Comparison of ENCODE assay signal across 20 cellular contexts in genomic region chr15:77581896-77582569, GRCh38. TPM values are rescaled to one million over a fixed set of nuclear protein-coding genes. Genes with fewer than 3 reads are reported as not detected.
"Had no signal": no experiment of that assay in that cellular context is flagged by ENCODE, and none has a peak within 500 bp of the region (broad histone marks: within the 10 kb centered on the region; RNA-seq: fewer than 3 reads in every experiment).

No MANE protein-coding gene starts in this region.

- H3K4me3 ChIP-seq: heart right ventricle, left ventricle myocardium inferior, lung, pancreas, psoas muscle, right lobe of liver, spleen, testis had no signal

- ATAC-seq: naive thymus-derived CD8-positive, alpha-beta T cell; stimulated activated naive CD8-positive, alpha-beta T cell treated with anti-CD3 and anti-CD28 coated beads, Interleukin-15, amount 100 ng/mL, for 72 hours had no signal

- H3K9me3 Mint-ChIP-seq: naive thymus-derived CD8-positive, alpha-beta T cell; stimulated activated naive B cell treated with anti-CD40 and anti-IgM and Interleukin-4, amounts not matched to agents 10 μg/mL and 1 μg/mL and 100 μg/mL, for 72 hours; stimulated activated naive CD8-positive, alpha-beta T cell treated with anti-CD3 and anti-CD28 coated beads, Interleukin-15, amount 100 ng/mL, for 72 hours had no signal

- DNase-seq: cortex of kidney; effector CD8-positive, alpha-beta T cell; foreskin melanocyte; mesenchymal stem cell; naive thymus-derived CD8-positive, alpha-beta T cell; spleen; stimulated activated CD4-positive, alpha-beta T cell treated with anti-CD3 and anti-CD28 coated beads, Interleukin-15, amount 100 ng/mL, for 24 hours; stimulated activated CD4-positive, alpha-beta T cell treated with anti-CD3 and anti-CD28 coated beads, Interleukin-1b, Interleukin-23, amount 100 ng/mL, for 48 hours; stimulated activated CD4-positive, alpha-beta T cell treated with anti-CD3 and anti-CD28 coated beads, Interleukin-4, amount 100 ng/mL, for 24 hours; stimulated activated naive B cell treated with anti-CD40 and anti-IgM and Interleukin-4, amounts not matched to agents 10 μg/mL and 1 μg/mL and 100 μg/mL, for 72 hours; stimulated activated naive CD8-positive, alpha-beta T cell treated with anti-CD3 and anti-CD28 coated beads, Interleukin-15, amount 100 ng/mL, for 72 hours; testis; trophoblast cell had no signal

- H3K9me3 ChIP-seq: heart right ventricle, left ventricle myocardium inferior, pancreas, psoas muscle, right lobe of liver, spleen, testis had no signal

- H3K4me3 Mint-ChIP-seq: naive thymus-derived CD8-positive, alpha-beta T cell; stimulated activated naive B cell treated with anti-CD40 and anti-IgM and Interleukin-4, amounts not matched to agents 10 μg/mL and 1 μg/mL and 100 μg/mL, for 72 hours; stimulated activated naive CD8-positive, alpha-beta T cell treated with anti-CD3 and anti-CD28 coated beads, Interleukin-15, amount 100 ng/mL, for 72 hours had no signal

- H3K36me3 Mint-ChIP-seq: naive thymus-derived CD8-positive, alpha-beta T cell; stimulated activated naive B cell treated with anti-CD40 and anti-IgM and Interleukin-4, amounts not matched to agents 10 μg/mL and 1 μg/mL and 100 μg/mL, for 72 hours had no signal

- H3K27ac ChIP-seq: heart right ventricle, left ventricle myocardium inferior, pancreas, psoas muscle, right lobe of liver, spleen, testis had no signal

- H3K4me1 ChIP-seq: pancreas, psoas muscle, right lobe of liver had no signal

- H3K36me3 ChIP-seq: heart right ventricle, left ventricle myocardium inferior, pancreas, right lobe of liver, spleen had no signal

- H3K27me3 ChIP-seq: dorsolateral prefrontal cortex, heart right ventricle, pancreas, right lobe of liver, spleen, testis had no signal

- H3K4me1 Mint-ChIP-seq: stimulated activated naive CD8-positive, alpha-beta T cell treated with anti-CD3 and anti-CD28 coated beads, Interleukin-15, amount 100 ng/mL, for 72 hours had no signal

- H3K27ac Mint-ChIP-seq: naive thymus-derived CD8-positive, alpha-beta T cell; stimulated activated naive B cell treated with anti-CD40 and anti-IgM and Interleukin-4, amounts not matched to agents 10 μg/mL and 1 μg/mL and 100 μg/mL, for 72 hours had no signal

RNA-seq across cellular contexts. Expression of gene LINGO1, which starts 50.7 kb away (rescaled TPM):
- total RNA-seq: naive thymus-derived CD8-positive, alpha-beta T cell had no signal
